ENCODE assay signal across 8 cellular contexts in the genomic region with DNA sequence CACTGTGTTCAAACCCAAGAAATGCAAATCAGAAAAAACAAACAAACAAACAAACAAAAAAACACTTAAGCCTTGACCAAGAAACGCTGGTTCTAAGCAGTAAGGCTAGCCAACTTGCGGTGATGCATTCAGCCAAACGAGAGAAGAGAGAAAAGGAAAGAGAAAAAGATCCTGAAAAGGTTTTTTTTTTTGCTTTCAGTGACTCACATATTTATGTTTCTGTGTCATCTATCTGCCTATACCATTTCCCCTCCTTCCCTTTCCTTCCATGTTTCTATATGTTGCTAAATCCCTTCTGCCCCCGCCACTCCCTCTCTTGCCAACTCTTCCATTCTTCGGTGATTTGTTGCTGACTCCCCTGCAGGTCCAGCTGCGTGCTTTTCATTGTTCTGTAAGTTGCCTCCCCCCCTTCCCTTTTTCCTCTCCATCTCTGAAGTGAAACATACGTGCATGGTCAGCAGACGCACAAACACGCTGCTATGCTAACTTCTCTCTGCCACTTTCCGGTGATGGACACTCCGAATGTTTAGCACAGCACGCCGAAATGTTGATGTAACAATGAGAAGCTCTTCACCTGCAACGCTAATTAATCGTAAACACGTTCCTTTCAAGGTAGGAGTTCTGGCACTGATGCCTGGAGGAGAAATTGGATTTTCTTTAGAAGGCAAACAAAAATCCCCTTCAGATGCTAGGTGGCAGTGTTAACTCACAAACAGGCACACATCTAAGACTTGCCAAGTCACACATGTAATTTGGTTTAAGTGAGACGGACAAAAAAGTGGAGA.
A peak's percentile ranks its signal among the peaks of the same experiment; 100 is the strongest.
DNase-seq lines count a peak whose midpoint lies in the region; ATAC-seq and TF ChIP-seq lines count a peak whose summit lies in the region.

No MANE protein-coding gene starts in this region.

- peaks cover 0 to 5% (median 0%) of the 10 kb centered on the region in 9 donors for H3K4me1 ChIP-seq in heart right ventricle
- no peaks in the 10 kb centered on the region for H3K4me1 ChIP-seq in psoas muscle

- WGBS in heart right ventricle, 2 donors: 4 to 9% methylated on average over 17 of the region's 17 CpGs
- 3 to 5% (median 4%) methylated on average over 17 of the region's 17 CpGs for WGBS in psoas muscle, 3 donors

- H3K4me3 ChIP-seq in heart right ventricle (peak overlapping the region in 2 of 10 donors; percentile 0 to 12), psoas muscle (peak overlapping the region; percentile 28)

- H3K27me3 ChIP-seq in heart right ventricle (peaks cover 0 to 46% (median 5%) of the 10 kb centered on the region in 7 donors), psoas muscle (ENCODE audit: insufficient read depth in 3 of 3, low read length in 2 of 3) (peaks cover 0 to 9% (median 0%) of the 10 kb centered on the region in 3 donors)

- H3K27ac ChIP-seq in heart right ventricle: no peak overlapping the region
- H3K27ac ChIP-seq in psoas muscle: no peak overlapping the region

- H3K9me3 ChIP-seq in heart right ventricle (no peaks in the 10 kb centered on the region), psoas muscle (no peaks in the 10 kb centered on the region)

- peak in 1 of 8 donors; percentile 22 for ATAC-seq in heart right ventricle
- ATAC-seq in left ventricle myocardium superior: no peak
- no peak for ATAC-seq in psoas muscle
- ATAC-seq in GM18861 (IDR thresholded peaks at IDR 0.05; ENCODE audit: unreplicated experiment): no peak

- intact Hi-C loops in heart right ventricle (cut with DNase I): loop anchor here in 1 of 10 donors (10.0 kb wide), 1 partner anchor 661 kb away; no protein-coding TSS in a partner anchor
- intact Hi-C loops in left ventricle myocardium superior (cut with micrococcal nuclease): no loop called here
- intact Hi-C loops in psoas muscle (cut with DNase I): no loop called here

- H3K36me3 ChIP-seq in heart right ventricle: no peaks in the 10 kb centered on the region
- no peaks in the 10 kb centered on the region for H3K36me3 ChIP-seq in psoas muscle (ENCODE audit: insufficient read depth in 1 of 2, low read depth in 1 of 2)

- TF ChIP-seq CTCF in heart right ventricle (IDR thresholded peaks at IDR 0.05) (peak in 6 of 9 donors; percentile 23 to 52 (median 29)), LNCAP (IDR thresholded peaks at IDR 0.05) (peak; percentile 57), psoas muscle (IDR thresholded peaks at IDR 0.05) (no peak)

- DNase-seq in heart right ventricle (no peak), left ventricle myocardium superior (no peak), SHP77 (lab: John Stamatoyannopoulos, UW) (peak; percentile 74 to 79), germinal center (ENCODE audit: low spot score) (peak; percentile 4), psoas muscle (no peak)
- no peak for DNase-seq in stimulated activated CD4-positive, alpha-beta T cell treated with anti-CD3 and anti-CD28 coated beads, Interleukin-1b, Interleukin-23, amount 100 ng/mL, for 48 hours

Comparison
In these comparisons a context has a peak if more than half of its experiments do, and no peak if none do; other contexts are left out.
1. DNase-seq: peak in SHP77 (2 of 2) and germinal center (single experiment); none in heart right ventricle (0 of 2), left ventricle myocardium superior (single experiment), psoas muscle (0 of 2) and stimulated activated CD4-positive, alpha-beta T cell treated with anti-CD3 and anti-CD28 coated beads, Interleukin-1b, Interleukin-23, amount 100 ng/mL, for 48 hours (single experiment).